8 cellular contexts compared by ENCODE assay signal in the genomic region with DNA sequence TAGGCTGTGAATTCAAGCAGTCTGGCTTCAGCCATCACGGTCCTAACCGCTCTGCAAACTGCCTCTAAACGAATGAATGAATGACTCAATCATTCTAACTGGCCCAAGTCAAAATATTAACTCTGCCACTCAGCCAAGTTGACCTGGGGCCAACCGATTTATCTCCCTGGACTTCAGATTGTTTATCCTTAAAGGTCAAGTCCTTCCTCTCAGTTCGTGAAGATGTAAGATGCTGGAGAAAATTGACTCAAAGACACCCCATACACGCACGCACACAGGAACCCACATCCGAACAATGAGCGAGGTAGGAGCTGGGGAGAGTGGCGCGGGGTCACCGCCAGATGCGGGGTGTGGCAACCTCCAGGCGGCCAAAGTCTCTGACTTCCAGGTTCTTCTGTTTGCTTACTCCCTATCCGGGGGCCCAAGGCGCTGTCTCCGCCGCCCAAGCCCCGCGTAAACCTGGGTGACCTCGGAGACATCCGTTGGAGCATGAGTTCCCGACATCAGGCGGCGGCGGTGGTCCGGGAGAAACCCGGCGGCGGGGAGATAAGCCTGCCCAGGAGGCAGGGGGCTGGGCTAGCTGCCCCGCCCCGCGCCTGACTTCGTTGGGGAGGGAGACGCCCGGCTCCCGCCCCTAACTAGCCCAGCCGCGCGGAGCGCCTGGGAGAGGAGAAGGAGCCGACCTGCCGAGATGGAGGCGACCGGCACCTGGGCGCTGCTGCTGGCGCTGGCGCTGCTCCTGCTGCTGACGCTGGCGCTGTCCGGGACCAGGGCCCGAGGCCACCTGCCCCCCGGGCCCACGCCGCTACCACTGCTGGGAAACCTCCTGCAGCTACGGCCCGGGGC. TPM values are rescaled to one million over a fixed set of nuclear protein-coding genes. Genes with fewer than 3 reads are reported as not detected.
DNase-seq lines count a peak whose midpoint lies in the region; ATAC-seq, FAIRE-seq and TF ChIP-seq lines count a peak whose summit lies in the region.

A gene with protein sequence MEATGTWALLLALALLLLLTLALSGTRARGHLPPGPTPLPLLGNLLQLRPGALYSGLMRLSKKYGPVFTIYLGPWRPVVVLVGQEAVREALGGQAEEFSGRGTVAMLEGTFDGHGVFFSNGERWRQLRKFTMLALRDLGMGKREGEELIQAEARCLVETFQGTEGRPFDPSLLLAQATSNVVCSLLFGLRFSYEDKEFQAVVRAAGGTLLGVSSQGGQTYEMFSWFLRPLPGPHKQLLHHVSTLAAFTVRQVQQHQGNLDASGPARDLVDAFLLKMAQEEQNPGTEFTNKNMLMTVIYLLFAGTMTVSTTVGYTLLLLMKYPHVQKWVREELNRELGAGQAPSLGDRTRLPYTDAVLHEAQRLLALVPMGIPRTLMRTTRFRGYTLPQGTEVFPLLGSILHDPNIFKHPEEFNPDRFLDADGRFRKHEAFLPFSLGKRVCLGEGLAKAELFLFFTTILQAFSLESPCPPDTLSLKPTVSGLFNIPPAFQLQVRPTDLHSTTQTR (plus strand): TSS at position 646 of the 846 bp plus-strand sequence. CDS start 46 bp downstream, at position 692.

- H3K36me3 ChIP-seq in ACC112 (ENCODE audit: insufficient read depth, low read length) (no peaks in the 10 kb centered on the region), HUES48 (ENCODE audit: control insufficient read depth, insufficient read depth, low read length) (peaks cover 34% of the 10 kb centered on the region)

- DNase-seq in lower leg skin (ENCODE audit: low spot score in 2 of 2) = no peak
- DNase-seq in urothelium cell line (ENCODE audit: low spot score) = peak; percentile 70
- no peak for DNase-seq in NK-92 (lab: John Stamatoyannopoulos, UW; ENCODE audit: unreplicated experiment)
- no peak for DNase-seq in NCI-H1694 treated with DMSO at 0.1 percent for 48 hours (lab: John Stamatoyannopoulos, UW)

- peaks cover 13% of the 10 kb centered on the region for H3K4me1 Mint-ChIP-seq in brain

- no peak within 1 kb of the TSS for H3K27ac Mint-ChIP-seq in brain

- no peak for TF ChIP-seq POLR2A in lower leg skin (IDR thresholded peaks at IDR 0.05)

- 2 to 4% methylated on average over 37 to 52 of the region's 57 CpGs for WGBS in lower leg skin, 2 donors

- no peaks in the 10 kb centered on the region for H3K36me3 Mint-ChIP-seq in brain

- H3K9ac ChIP-seq in HUES48 (ENCODE audit: low read depth, low read length) = peak within 1 kb of the TSS; percentile 66

- FAIRE-seq in urothelium cell line (lab: Jason Lieb, UNC) = no peak

- no peaks in the 10 kb centered on the region for H3K79me2 ChIP-seq in ACC112 (ENCODE audit: control insufficient read depth, insufficient read depth, low read length, unreplicated experiment)

- no peaks in the 10 kb centered on the region for H3K4me1 ChIP-seq in ACC112 (ENCODE audit: control insufficient read depth, insufficient read depth, low read length, unreplicated experiment)
- H3K4me1 ChIP-seq in HUES48 (ENCODE audit: control insufficient read depth, insufficient read depth, low read length) = peaks cover 43% of the 10 kb centered on the region

- ATAC-seq in GM19452 (IDR thresholded peaks at IDR 0.05; ENCODE audit: unreplicated experiment) = no peak

- peaks cover 79% of the 10 kb centered on the region for H3K27me3 Mint-ChIP-seq in brain

- intact Hi-C loops in lower leg skin (cut with DNase I; ENCODE audit: low total_unique reads) = no loop called here

- H3K27me3 ChIP-seq in ACC112 (ENCODE audit: insufficient read depth, low read length) (peaks cover 15% of the 10 kb centered on the region; the same call in 1 of the 2 replicates), HUES48 (ENCODE audit: control insufficient read depth, insufficient read depth, low read length) (no peaks in the 10 kb centered on the region)

- peak within 1 kb of the TSS; percentile 21 for H2AFZ ChIP-seq in ACC112 (ENCODE audit: low read length, unreplicated experiment)

- TF ChIP-seq CTCF in brain (conservative IDR thresholded peaks at IDR 0.05) (no peak), lower leg skin (IDR thresholded peaks at IDR 0.05) (no peak)

- no peak within 1 kb of the TSS for H3K27ac ChIP-seq in ACC112 (ENCODE audit: low read depth, low read length)
- peak within 1 kb of the TSS; percentile 72 for H3K27ac ChIP-seq in HUES48 (ENCODE audit: low read depth, low read length)

- peak within 1 kb of the TSS; percentile 43 for H3K4me3 ChIP-seq in ACC112 (ENCODE audit: low read depth, low read length)
- peak within 1 kb of the TSS; percentile 86 for H3K4me3 ChIP-seq in HUES48 (ENCODE audit: low read depth, low read length)
- peak within 1 kb of the TSS; percentile 9 for H3K4me3 ChIP-seq in lower leg skin (ENCODE audit: low read depth, poor library complexity, severe bottlenecking)

- peaks cover 0 to 5% (median 3%) of the 10 kb centered on the region in 5 experiments for H3K9me3 Mint-ChIP-seq in brain

- no peaks in the 10 kb centered on the region for H3K9me3 ChIP-seq in HUES48 (ENCODE audit: control insufficient read depth, insufficient read depth, low read length)

- H3K4me3 Mint-ChIP-seq in brain = peak within 1 kb of the TSS in 4 of 5 experiments; percentile 58 to 71 (median 64)

RNA-seq across cellular contexts. Expression of the gene that starts here (rescaled TPM):
- polyA plus RNA-seq in brain (ENCODE audit: insufficient read depth, low read depth, low replicate concordance) = 0.54 TPM
- 1 to 10 TPM in 3 of 4 donors, under 1 TPM in 1; 0.49 to 3.8 (median 1.9) TPM for total RNA-seq in lower leg skin

Comparison
In these comparisons a context has a peak if more than half of its experiments do, and no peak if none do; other contexts are left out.
1. H3K4me3 ChIP-seq: peak in every context shown above with its lines; median percentile 86 in HUES48; 43 in ACC112; 9 in lower leg skin.